1 cellular context compared by ENCODE assay signal in the genomic region with DNA sequence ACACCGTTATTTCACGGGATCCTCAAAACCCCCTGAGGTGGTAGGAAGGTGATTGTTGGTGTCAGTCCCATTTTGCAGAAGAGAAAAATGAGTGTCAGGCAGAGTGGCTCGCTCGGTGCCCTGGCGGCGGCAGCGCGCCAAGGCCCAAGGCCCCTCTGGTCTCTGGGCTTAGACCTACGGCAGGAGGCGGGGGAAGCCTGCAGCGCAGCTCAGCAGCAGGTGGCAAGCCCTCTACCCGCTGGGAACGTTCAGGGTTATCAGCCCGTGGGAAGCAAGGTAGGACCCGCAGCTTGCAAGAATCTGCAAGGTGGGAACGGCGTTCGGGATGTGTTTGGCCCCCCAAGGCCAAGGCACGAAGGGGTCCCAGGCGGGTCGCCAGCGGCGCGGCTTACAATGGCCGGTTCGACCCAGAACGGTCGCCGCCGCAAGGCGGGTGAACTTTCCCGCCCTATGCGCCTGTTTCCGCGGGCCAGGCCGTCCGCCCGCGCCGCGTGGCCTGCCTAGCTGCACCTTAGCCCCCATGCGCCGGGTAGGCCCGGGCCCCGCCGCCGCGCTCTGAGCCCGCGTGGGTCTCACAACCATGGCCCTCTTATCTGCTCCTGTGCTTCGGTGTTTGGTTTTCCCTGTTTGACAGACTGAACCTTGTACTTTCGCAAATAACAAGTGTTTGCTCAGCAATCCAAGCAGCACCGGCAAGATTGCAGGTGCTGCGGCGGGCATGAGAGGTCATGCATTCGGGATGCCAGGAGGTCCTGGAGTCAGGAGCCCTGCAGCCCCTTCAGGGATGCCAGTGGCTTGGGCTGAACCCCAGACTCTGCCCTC.
TF ChIP-seq lines count a peak whose summit lies in the region.

No MANE protein-coding gene starts in this region.

TF ChIP-seq in HepG2, 621 proteins besides CTCF, POLR2A, EP300 and RAD21 (continued from another document and continues in another):
- TF ChIP-seq ZNF784 (CRISPR knock-in tag; IDR thresholded peaks at IDR 0.05; ENCODE audit: borderline replicate concordance) (peak; percentile 79; the same call in 1 of the 2 replicates), ZNF503 (CRISPR knock-in tag; IDR thresholded peaks at IDR 0.05) (peak; percentile 88), ZNF883 (CRISPR knock-in tag; IDR thresholded peaks at IDR 0.05; ENCODE audit: not compliant biosample characterization) (peak; percentile 98), RARG (CRISPR knock-in tag; IDR thresholded peaks at IDR 0.05; ENCODE audit: low read depth) (0 out of 2 replicates have a peak, but pooled peaks have one; percentile 40), ZNF234 (CRISPR knock-in tag; conservative IDR thresholded peaks at IDR 0.05) (0 out of 2 replicates have a peak, but pooled peaks have one; percentile 9), NCOA1 (CRISPR knock-in tag; IDR thresholded peaks at IDR 0.05) (peak; percentile 73; the same call in 1 of the 2 replicates), CREM (IDR thresholded peaks at IDR 0.05) (peak; percentile 77), CREM (CRISPR knock-in tag; IDR thresholded peaks at IDR 0.05) (no peak), ZNF407 (CRISPR knock-in tag; IDR thresholded peaks at IDR 0.05; ENCODE audit: not compliant biosample characterization) (peak; percentile 86), ZNF577 (CRISPR knock-in tag; IDR thresholded peaks at IDR 0.05; ENCODE audit: borderline replicate concordance, low read depth) (peak; percentile 80; the same call in 1 of the 2 replicates), SETDB1 (CRISPR knock-in tag; IDR thresholded peaks at IDR 0.05; ENCODE audit: borderline replicate concordance) (no peak), ZZZ3 (CRISPR knock-in tag; IDR thresholded peaks at IDR 0.05; ENCODE audit: borderline replicate concordance) (peak; percentile 80), ZNF549 (CRISPR knock-in tag; IDR thresholded peaks at IDR 0.05) (no peak), NR2F6 (IDR thresholded peaks at IDR 0.05) (peak; percentile 92), NR2F6 (CRISPR knock-in tag; IDR thresholded peaks at IDR 0.05) (peak; percentile 95), FOXC1 (CRISPR knock-in tag; IDR thresholded peaks at IDR 0.05; ENCODE audit: borderline replicate concordance) (peak; percentile 98)
- TF ChIP-seq, protein P1, sequence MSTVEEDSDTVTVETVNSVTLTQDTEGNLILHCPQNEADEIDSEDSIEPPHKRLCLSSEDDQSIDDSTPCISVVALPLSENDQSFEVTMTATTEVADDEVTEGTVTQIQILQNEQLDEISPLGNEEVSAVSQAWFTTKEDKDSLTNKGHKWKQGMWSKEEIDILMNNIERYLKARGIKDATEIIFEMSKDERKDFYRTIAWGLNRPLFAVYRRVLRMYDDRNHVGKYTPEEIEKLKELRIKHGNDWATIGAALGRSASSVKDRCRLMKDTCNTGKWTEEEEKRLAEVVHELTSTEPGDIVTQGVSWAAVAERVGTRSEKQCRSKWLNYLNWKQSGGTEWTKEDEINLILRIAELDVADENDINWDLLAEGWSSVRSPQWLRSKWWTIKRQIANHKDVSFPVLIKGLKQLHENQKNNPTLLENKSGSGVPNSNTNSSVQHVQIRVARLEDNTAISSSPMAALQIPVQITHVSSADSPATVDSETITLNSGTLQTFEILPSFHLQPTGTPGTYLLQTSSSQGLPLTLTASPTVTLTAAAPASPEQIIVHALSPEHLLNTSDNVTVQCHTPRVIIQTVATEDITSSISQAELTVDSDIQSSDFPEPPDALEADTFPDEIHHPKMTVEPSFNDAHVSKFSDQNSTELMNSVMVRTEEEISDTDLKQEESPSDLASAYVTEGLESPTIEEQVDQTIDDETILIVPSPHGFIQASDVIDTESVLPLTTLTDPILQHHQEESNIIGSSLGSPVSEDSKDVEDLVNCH (CRISPR knock-in tag; IDR thresholded peaks at IDR 0.05) = 0 out of 2 replicates have a peak, but pooled peaks have one; percentile 89
- TF ChIP-seq, protein P2, sequence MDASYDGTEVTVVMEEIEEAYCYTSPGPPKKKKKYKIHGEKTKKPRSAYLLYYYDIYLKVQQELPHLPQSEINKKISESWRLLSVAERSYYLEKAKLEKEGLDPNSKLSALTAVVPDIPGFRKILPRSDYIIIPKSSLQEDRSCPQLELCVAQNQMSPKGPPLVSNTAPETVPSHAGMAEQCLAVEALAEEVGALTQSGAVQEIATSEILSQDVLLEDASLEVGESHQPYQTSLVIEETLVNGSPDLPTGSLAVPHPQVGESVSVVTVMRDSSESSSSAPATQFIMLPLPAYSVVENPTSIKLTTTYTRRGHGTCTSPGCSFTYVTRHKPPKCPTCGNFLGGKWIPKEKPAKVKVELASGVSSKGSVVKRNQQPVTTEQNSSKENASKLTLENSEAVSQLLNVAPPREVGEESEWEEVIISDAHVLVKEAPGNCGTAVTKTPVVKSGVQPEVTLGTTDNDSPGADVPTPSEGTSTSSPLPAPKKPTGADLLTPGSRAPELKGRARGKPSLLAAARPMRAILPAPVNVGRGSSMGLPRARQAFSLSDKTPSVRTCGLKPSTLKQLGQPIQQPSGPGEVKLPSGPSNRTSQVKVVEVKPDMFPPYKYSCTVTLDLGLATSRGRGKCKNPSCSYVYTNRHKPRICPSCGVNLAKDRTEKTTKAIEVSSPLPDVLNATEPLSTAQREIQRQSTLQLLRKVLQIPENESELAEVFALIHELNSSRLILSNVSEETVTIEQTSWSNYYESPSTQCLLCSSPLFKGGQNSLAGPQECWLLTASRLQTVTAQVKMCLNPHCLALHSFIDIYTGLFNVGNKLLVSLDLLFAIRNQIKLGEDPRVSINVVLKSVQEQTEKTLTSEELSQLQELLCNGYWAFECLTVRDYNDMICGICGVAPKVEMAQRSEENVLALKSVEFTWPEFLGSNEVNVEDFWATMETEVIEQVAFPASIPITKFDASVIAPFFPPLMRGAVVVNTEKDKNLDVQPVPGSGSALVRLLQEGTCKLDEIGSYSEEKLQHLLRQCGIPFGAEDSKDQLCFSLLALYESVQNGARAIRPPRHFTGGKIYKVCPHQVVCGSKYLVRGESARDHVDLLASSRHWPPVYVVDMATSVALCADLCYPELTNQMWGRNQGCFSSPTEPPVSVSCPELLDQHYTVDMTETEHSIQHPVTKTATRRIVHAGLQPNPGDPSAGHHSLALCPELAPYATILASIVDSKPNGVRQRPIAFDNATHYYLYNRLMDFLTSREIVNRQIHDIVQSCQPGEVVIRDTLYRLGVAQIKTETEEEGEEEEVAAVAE (CRISPR knock-in tag; IDR thresholded peaks at IDR 0.05; ENCODE audit: borderline replicate concordance) = no peak
